8 cellular contexts compared by ENCODE assay signal in genomic region chr19:52028027-52028779, GRCh38. TPM values are rescaled to one million over a fixed set of nuclear protein-coding genes. Genes with fewer than 3 reads are reported as not detected.
A peak's percentile ranks its signal among the peaks of the same experiment; 100 is the strongest.
DNase-seq lines count a peak whose midpoint lies in the region; FAIRE-seq and TF ChIP-seq lines count a peak whose summit lies in the region.

Gene ZNF614 (minus strand): TSS chr19:52028379. CDS start chr19:52025745, 2,634 bp downstream.

- H3K9ac ChIP-seq in NT2/D1 (ENCODE audit: insufficient read length, low read depth) (peak within 1 kb of the TSS; percentile 98), endothelial cell of umbilical vein (replicated peaks; ENCODE audit: extremely low read depth, insufficient read depth, low read length) (peak within 1 kb of the TSS; percentile 95)

- DNase-seq in COR-L47 (lab: John Stamatoyannopoulos, UW) = peak; percentile 90
- peak; percentile 89 for DNase-seq in GM20000 (ENCODE audit: low spot score)
- peak; percentile 58 for DNase-seq in HS-5 (ENCODE audit: low read depth)
- peak; percentile 51 for DNase-seq in NT2/D1 (ENCODE audit: low read depth, low spot score)
- peak; percentile 69 for DNase-seq in activated T-cell treated with anti-CD3 and anti-CD28 coated beads for 1 hour (ENCODE audit: low read depth)
- DNase-seq in endothelial cell of umbilical vein (ENCODE audit: low read depth, low spot score) = peak; percentile 92
- DNase-seq in midbrain (lab: John Stamatoyannopoulos, UW) = peak; percentile 90
- peak; percentile 69 to 71 for DNase-seq in stimulated activated CD8-positive, alpha-beta memory T cell treated with anti-CD3 and anti-CD28 coated beads, Interleukin-15, amount 100 ng/mL, for 4 hours (ENCODE audit: low read depth in 2 of 2)

- TF ChIP-seq CTCF in GM20000 (IDR thresholded peaks at IDR 0.05; ENCODE audit: extremely low read depth, missing control alignments) = no peak
- no peak for TF ChIP-seq CTCF in endothelial cell of umbilical vein (IDR thresholded peaks at IDR 0.05; ENCODE audit: extremely low read depth in 1 of 2, insufficient read depth in 1 of 2, low read depth in 1 of 2, low read length in 2 of 2)

- H3K36me3 ChIP-seq in NT2/D1 (ENCODE audit: insufficient read depth, insufficient read length, low read length) (peaks cover 39% of the 10 kb centered on the region), endothelial cell of umbilical vein (ENCODE audit: control insufficient read depth in 2 of 2, extremely low read depth in 1 of 2, insufficient read depth in 2 of 2, low read length in 2 of 2) (peaks cover 0 to 7% of the 10 kb centered on the region in 2 experiments)

- H3K9me3 ChIP-seq in NT2/D1 (ENCODE audit: insufficient read depth, low read length) (peaks cover 37% of the 10 kb centered on the region), endothelial cell of umbilical vein (replicated peaks; ENCODE audit: control insufficient read depth, insufficient read depth, low read length) (peaks cover 2% of the 10 kb centered on the region)

- H3K27me3 ChIP-seq in NT2/D1 (ENCODE audit: insufficient read depth, insufficient read length) (no peaks in the 10 kb centered on the region), endothelial cell of umbilical vein (ENCODE audit: control insufficient read depth in 2 of 2, insufficient read depth in 2 of 2, low read length in 2 of 2) (no peaks in the 10 kb centered on the region)

- peak; percentile 86 for TF ChIP-seq POLR2A in endothelial cell of umbilical vein (IDR thresholded peaks at IDR 0.05; ENCODE audit: low read depth, low read length)

- CTCF ChIA-PET in endothelial cell of umbilical vein (lab: Charles Lee) = no interaction called here

- H3K4me2 ChIP-seq in endothelial cell of umbilical vein (ENCODE audit: insufficient read depth, low read length) = peak within 1 kb of the TSS; percentile 95

- FAIRE-seq in endothelial cell of umbilical vein (lab: Jason Lieb, UNC) = peak; percentile 92

- H3K27ac ChIP-seq in endothelial cell of umbilical vein (ENCODE audit: insufficient read depth, low read depth, low read length) = peak within 1 kb of the TSS; percentile 93

- peak within 1 kb of the TSS; percentile 99 for H2AFZ ChIP-seq in endothelial cell of umbilical vein (ENCODE audit: low read depth, low read length)

- H3K4me1 ChIP-seq in NT2/D1 (ENCODE audit: insufficient read depth, insufficient read length) (no peaks in the 10 kb centered on the region), endothelial cell of umbilical vein (ENCODE audit: control insufficient read depth, extremely low read depth, insufficient read depth, low read length) (peaks cover 6% of the 10 kb centered on the region)

- BruUV-seq in endothelial cell of umbilical vein (replicated peaks; lab: Mats Ljungman, UMichigan) = TSS peak; percentile 56

- peak within 1 kb of the TSS; percentile 92 for H3K4me3 ChIP-seq in NT2/D1 (ENCODE audit: insufficient read length, low read depth)
- peak within 1 kb of the TSS; percentile 59 to 90 (median 87) for H3K4me3 ChIP-seq in endothelial cell of umbilical vein (replicated peaks in 1 of 3; ENCODE audit: insufficient read depth in 1 of 3, low read depth in 1 of 3, low read length in 3 of 3)

- H3K9me1 ChIP-seq in endothelial cell of umbilical vein (replicated peaks; ENCODE audit: control insufficient read depth, extremely low read depth, insufficient read depth, low read length) = no peaks in the 10 kb centered on the region

- POLR2A ChIA-PET in endothelial cell of umbilical vein (lab: Charles Lee) = interaction anchor here (0.9 to 1.1 kb wide), 3 partner anchors 20 to 162 kb away, joined by 3 to 5 read pairs (median 4); partner anchors contain the start of genes PPP2R1A, ZNF432 and ZNF615

- peaks cover 10% of the 10 kb centered on the region for H3K79me2 ChIP-seq in endothelial cell of umbilical vein (ENCODE audit: control insufficient read depth, insufficient read depth, low read length)

- dilution Hi-C loops in endothelial cell of umbilical vein (cut with MboI; ENCODE audit: extremely low pct_ligation_motif_present, low sequenced_read_pairs) = no loop called here

- intact Hi-C loops in endothelial cell of umbilical vein (cut with micrococcal nuclease) = loop anchor here (1.0 to 5.0 kb wide), 7 partner anchors 20 to 209 kb away; partner anchors contain the start of genes PPP2R1A, ZNF350, ZNF432 and ZNF613

- no peaks in the 10 kb centered on the region for H4K20me1 ChIP-seq in endothelial cell of umbilical vein (replicated peaks; ENCODE audit: control insufficient read depth, extremely low read depth, insufficient read depth, low read length)

TF ChIP-seq in endothelial cell of umbilical vein, 7 proteins besides CTCF, POLR2A, EP300 and RAD21:
- TF ChIP-seq POLR2AphosphoS5 (IDR thresholded peaks at IDR 0.05; ENCODE audit: insufficient read depth, low read depth, low read length) = peak; percentile 63
- TF ChIP-seq EZH2 (IDR thresholded peaks at IDR 0.05; ENCODE audit: borderline replicate concordance, low read depth, low read length, severe bottlenecking) = no peak
- peak; percentile 17 for TF ChIP-seq MAX (IDR thresholded peaks at IDR 0.05; ENCODE audit: insufficient read depth, insufficient read length)
- TF ChIP-seq JUN (IDR thresholded peaks at IDR 0.05; ENCODE audit: borderline replicate concordance, insufficient read depth, insufficient read length, low read depth) = no peak
- TF ChIP-seq MYC (IDR thresholded peaks at IDR 0.05; ENCODE audit: low read depth, low read length) = peak; percentile 14
- TF ChIP-seq FOS (IDR thresholded peaks at IDR 0.05; ENCODE audit: borderline replicate concordance, insufficient read depth, low read length) = peak; percentile 4
- no peak for TF ChIP-seq GATA2 (IDR thresholded peaks at IDR 0.05; ENCODE audit: insufficient read depth, insufficient read length, low read depth, low read length)
TF ChIP-seq in endothelial cell of umbilical vein: peak in this region for 4.

RNA-seq across cellular contexts. Expression of gene ZNF614, which starts in this region (rescaled TPM):
- total RNA-seq in endothelial cell of umbilical vein = 5.6 and 7.8 TPM in 2 replicates
- 2.1 and 2.5 TPM in 2 replicates for polyA plus RNA-seq in endothelial cell of umbilical vein
- polyA plus RNA-seq in endothelial cell of umbilical vein (2011; cell fraction: cytosol; rRNA removed) = 2.8 and 3.5 TPM in 2 replicates
- polyA plus RNA-seq in endothelial cell of umbilical vein (2011; cell fraction: nucleus; rRNA removed) = 5.1 TPM in 2 replicates
- polyA plus RNA-seq in endothelial cell of umbilical vein (2012) = 4.8 and 5.8 TPM in 2 replicates
- polyA minus RNA-seq in endothelial cell of umbilical vein = 4.2 and 4.6 TPM in 2 replicates
- polyA minus RNA-seq in endothelial cell of umbilical vein (2011; cell fraction: cytosol; rRNA and poly(A)+ RNA removed) = 2.8 TPM
- 4.0 and 5.6 TPM in 2 replicates for polyA minus RNA-seq in endothelial cell of umbilical vein (2011; cell fraction: nucleus; rRNA and poly(A)+ RNA removed)

Comparison
In these comparisons a context has a peak if more than half of its experiments do, and no peak if none do; other contexts are left out.
1. Peak in every context shown above with its lines: DNase-seq, H3K4me3 ChIP-seq and H3K27ac ChIP-seq.